In the genomic region with DNA sequence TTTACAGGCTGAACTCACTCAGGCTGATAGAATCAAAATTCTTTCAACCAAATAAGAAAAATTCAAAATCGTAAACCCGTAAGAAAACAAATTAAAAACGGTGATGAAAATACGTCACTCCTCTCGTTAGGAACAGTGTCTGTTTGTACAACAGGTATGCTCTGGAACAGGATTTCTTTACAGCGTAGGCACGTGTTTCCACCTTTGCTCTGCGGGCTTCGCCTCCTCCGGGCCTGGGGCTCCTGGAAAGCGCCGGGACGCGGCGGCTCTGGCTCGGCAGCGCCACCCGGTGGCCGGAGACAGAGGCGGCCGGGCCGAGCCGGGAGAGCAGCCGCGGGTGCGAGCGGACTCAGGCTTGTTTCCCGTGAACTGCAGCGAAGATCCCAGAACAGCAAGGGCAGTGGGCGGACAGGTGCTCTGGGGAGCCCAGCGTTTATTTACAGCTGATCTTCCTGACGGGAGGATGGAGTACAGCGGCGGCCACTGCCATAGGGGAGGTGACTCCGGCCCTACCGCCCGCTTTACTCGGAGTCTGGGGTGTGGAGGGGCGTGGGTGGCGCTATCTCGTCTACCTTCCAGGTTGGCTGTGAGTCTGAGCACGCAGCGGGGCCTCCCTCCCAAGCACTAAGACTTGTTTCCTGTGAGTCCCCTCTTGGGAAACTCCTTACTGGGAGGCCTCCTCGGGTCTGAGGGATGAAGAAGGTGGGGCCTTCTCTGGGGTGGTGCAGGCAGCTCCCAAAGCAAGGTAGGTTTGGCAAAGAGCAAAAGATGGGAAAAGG, we compare ENCODE assay signal across 1 cellular context.
TF ChIP-seq lines count a peak whose summit lies in the region.

No MANE protein-coding gene starts in this region.

TF ChIP-seq in K562, 482 proteins besides CTCF, POLR2A, EP300 and RAD21 (continued from another document and continues in another):
- peak; percentile 24 for TF ChIP-seq PHF20 (IDR thresholded peaks at IDR 0.05; ENCODE audit: partially characterized antibody)
- TF ChIP-seq CCAR2 (IDR thresholded peaks at IDR 0.05; ENCODE audit: low read depth, low read length): no peak
- no peak for TF ChIP-seq MCM5 (IDR thresholded peaks at IDR 0.05; ENCODE audit: low read depth)
- TF ChIP-seq PHB2 (IDR thresholded peaks at IDR 0.05; ENCODE audit: low read depth): no peak
- no peak for TF ChIP-seq TSC22D4 (tag; IDR thresholded peaks at IDR 0.05)
- TF ChIP-seq, protein P1, sequence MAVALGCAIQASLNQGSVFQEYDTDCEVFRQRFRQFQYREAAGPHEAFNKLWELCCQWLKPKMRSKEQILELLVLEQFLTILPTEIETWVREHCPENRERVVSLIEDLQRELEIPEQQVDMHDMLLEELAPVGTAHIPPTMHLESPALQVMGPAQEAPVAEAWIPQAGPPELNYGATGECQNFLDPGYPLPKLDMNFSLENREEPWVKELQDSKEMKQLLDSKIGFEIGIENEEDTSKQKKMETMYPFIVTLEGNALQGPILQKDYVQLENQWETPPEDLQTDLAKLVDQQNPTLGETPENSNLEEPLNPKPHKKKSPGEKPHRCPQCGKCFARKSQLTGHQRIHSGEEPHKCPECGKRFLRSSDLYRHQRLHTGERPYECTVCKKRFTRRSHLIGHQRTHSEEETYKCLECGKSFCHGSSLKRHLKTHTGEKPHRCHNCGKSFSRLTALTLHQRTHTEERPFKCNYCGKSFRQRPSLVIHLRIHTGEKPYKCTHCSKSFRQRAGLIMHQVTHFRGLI (CRISPR knock-in tag; IDR thresholded peaks at IDR 0.05): peak; percentile 86; the same call in 1 of the 2 replicates
- no peak for TF ChIP-seq PCBP1 (IDR thresholded peaks at IDR 0.05; ENCODE audit: low read depth, low read length, poor library complexity, severe bottlenecking)
- no peak for TF ChIP-seq RBM17 (IDR thresholded peaks at IDR 0.05; ENCODE audit: borderline replicate concordance, low read depth, low read length)
- peak in 1 of 2 experiments; percentile 18; a peak in 1 of 4 replicates for TF ChIP-seq NRF1 (conservative IDR thresholded peaks at IDR 0.05 in 1 of 2, IDR thresholded peaks at IDR 0.05 in 1 of 2)
- TF ChIP-seq MTA2 (IDR thresholded peaks at IDR 0.05; ENCODE audit: low read depth): no peak
- TF ChIP-seq TCF7L2 (IDR thresholded peaks at IDR 0.05; ENCODE audit: low read depth, low read length): no peak
- no peak for TF ChIP-seq ILK (tag; IDR thresholded peaks at IDR 0.05; ENCODE audit: borderline replicate concordance, low read depth)
- TF ChIP-seq KAT7 (CRISPR knock-in tag; IDR thresholded peaks at IDR 0.05; ENCODE audit: borderline replicate concordance): peak; percentile 78; the same call in 1 of the 2 replicates
- TF ChIP-seq TAF15 (IDR thresholded peaks at IDR 0.05; ENCODE audit: low read depth, low read length): no peak
- TF ChIP-seq, protein P2, sequence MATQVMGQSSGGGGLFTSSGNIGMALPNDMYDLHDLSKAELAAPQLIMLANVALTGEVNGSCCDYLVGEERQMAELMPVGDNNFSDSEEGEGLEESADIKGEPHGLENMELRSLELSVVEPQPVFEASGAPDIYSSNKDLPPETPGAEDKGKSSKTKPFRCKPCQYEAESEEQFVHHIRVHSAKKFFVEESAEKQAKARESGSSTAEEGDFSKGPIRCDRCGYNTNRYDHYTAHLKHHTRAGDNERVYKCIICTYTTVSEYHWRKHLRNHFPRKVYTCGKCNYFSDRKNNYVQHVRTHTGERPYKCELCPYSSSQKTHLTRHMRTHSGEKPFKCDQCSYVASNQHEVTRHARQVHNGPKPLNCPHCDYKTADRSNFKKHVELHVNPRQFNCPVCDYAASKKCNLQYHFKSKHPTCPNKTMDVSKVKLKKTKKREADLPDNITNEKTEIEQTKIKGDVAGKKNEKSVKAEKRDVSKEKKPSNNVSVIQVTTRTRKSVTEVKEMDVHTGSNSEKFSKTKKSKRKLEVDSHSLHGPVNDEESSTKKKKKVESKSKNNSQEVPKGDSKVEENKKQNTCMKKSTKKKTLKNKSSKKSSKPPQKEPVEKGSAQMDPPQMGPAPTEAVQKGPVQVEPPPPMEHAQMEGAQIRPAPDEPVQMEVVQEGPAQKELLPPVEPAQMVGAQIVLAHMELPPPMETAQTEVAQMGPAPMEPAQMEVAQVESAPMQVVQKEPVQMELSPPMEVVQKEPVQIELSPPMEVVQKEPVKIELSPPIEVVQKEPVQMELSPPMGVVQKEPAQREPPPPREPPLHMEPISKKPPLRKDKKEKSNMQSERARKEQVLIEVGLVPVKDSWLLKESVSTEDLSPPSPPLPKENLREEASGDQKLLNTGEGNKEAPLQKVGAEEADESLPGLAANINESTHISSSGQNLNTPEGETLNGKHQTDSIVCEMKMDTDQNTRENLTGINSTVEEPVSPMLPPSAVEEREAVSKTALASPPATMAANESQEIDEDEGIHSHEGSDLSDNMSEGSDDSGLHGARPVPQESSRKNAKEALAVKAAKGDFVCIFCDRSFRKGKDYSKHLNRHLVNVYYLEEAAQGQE (CRISPR knock-in tag; IDR thresholded peaks at IDR 0.05; ENCODE audit: low read depth): peak; percentile 69; the same call in 1 of the 2 replicates
- no peak for TF ChIP-seq THRAP3 (IDR thresholded peaks at IDR 0.05; ENCODE audit: borderline replicate concordance)
- no peak for TF ChIP-seq NFIX (CRISPR knock-in tag; IDR thresholded peaks at IDR 0.05; ENCODE audit: low read depth)
- TF ChIP-seq, protein P3, sequence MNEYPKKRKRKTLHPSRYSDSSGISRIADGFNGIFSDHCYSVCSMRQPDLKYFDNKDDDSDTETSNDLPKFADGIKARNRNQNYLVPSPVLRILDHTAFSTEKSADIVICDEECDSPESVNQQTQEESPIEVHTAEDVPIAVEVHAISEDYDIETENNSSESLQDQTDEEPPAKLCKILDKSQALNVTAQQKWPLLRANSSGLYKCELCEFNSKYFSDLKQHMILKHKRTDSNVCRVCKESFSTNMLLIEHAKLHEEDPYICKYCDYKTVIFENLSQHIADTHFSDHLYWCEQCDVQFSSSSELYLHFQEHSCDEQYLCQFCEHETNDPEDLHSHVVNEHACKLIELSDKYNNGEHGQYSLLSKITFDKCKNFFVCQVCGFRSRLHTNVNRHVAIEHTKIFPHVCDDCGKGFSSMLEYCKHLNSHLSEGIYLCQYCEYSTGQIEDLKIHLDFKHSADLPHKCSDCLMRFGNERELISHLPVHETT (CRISPR knock-in tag; conservative IDR thresholded peaks at IDR 0.05 in 1 of 2, IDR thresholded peaks at IDR 0.05 in 1 of 2): peak in 1 of 2 experiments; percentile 60; a peak in 1 of 4 replicates
- TF ChIP-seq ZNF668 (CRISPR knock-in tag; IDR thresholded peaks at IDR 0.05): peak; percentile 57; the same call in 1 of the 2 replicates
- TF ChIP-seq POLR3G (IDR thresholded peaks at IDR 0.05; ENCODE audit: extremely low read depth, insufficient read length, insufficient replicate concordance): no peak
- TF ChIP-seq PHB (CRISPR knock-in tag; IDR thresholded peaks at IDR 0.05): no peak
- no peak for TF ChIP-seq ZC3H8 (IDR thresholded peaks at IDR 0.05)
- no peak for TF ChIP-seq ZNF764 (CRISPR knock-in tag; IDR thresholded peaks at IDR 0.05; ENCODE audit: low read depth)
- TF ChIP-seq, protein P4, sequence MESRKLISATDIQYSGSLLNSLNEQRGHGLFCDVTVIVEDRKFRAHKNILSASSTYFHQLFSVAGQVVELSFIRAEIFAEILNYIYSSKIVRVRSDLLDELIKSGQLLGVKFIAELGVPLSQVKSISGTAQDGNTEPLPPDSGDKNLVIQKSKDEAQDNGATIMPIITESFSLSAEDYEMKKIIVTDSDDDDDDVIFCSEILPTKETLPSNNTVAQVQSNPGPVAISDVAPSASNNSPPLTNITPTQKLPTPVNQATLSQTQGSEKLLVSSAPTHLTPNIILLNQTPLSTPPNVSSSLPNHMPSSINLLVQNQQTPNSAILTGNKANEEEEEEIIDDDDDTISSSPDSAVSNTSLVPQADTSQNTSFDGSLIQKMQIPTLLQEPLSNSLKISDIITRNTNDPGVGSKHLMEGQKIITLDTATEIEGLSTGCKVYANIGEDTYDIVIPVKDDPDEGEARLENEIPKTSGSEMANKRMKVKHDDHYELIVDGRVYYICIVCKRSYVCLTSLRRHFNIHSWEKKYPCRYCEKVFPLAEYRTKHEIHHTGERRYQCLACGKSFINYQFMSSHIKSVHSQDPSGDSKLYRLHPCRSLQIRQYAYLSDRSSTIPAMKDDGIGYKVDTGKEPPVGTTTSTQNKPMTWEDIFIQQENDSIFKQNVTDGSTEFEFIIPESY (CRISPR knock-in tag; IDR thresholded peaks at IDR 0.05): peak; percentile 88
- TF ChIP-seq, protein P5, sequence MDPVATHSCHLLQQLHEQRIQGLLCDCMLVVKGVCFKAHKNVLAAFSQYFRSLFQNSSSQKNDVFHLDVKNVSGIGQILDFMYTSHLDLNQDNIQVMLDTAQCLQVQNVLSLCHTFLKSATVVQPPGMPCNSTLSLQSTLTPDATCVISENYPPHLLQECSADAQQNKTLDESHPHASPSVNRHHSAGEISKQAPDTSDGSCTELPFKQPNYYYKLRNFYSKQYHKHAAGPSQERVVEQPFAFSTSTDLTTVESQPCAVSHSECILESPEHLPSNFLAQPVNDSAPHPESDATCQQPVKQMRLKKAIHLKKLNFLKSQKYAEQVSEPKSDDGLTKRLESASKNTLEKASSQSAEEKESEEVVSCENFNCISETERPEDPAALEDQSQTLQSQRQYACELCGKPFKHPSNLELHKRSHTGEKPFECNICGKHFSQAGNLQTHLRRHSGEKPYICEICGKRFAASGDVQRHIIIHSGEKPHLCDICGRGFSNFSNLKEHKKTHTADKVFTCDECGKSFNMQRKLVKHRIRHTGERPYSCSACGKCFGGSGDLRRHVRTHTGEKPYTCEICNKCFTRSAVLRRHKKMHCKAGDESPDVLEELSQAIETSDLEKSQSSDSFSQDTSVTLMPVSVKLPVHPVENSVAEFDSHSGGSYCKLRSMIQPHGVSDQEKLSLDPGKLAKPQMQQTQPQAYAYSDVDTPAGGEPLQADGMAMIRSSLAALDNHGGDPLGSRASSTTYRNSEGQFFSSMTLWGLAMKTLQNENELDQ (CRISPR knock-in tag; IDR thresholded peaks at IDR 0.05; ENCODE audit: borderline replicate concordance): no peak
- TF ChIP-seq, protein P6, sequence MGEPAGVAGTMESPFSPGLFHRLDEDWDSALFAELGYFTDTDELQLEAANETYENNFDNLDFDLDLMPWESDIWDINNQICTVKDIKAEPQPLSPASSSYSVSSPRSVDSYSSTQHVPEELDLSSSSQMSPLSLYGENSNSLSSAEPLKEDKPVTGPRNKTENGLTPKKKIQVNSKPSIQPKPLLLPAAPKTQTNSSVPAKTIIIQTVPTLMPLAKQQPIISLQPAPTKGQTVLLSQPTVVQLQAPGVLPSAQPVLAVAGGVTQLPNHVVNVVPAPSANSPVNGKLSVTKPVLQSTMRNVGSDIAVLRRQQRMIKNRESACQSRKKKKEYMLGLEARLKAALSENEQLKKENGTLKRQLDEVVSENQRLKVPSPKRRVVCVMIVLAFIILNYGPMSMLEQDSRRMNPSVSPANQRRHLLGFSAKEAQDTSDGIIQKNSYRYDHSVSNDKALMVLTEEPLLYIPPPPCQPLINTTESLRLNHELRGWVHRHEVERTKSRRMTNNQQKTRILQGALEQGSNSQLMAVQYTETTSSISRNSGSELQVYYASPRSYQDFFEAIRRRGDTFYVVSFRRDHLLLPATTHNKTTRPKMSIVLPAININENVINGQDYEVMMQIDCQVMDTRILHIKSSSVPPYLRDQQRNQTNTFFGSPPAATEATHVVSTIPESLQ (CRISPR knock-in tag; IDR thresholded peaks at IDR 0.05): 0 out of 2 replicates have a peak, but pooled peaks have one; percentile 58
- TF ChIP-seq FIP1L1 (IDR thresholded peaks at IDR 0.05; ENCODE audit: low read depth, low read length, poor library complexity, severe bottlenecking): no peak
- TF ChIP-seq, protein P7, sequence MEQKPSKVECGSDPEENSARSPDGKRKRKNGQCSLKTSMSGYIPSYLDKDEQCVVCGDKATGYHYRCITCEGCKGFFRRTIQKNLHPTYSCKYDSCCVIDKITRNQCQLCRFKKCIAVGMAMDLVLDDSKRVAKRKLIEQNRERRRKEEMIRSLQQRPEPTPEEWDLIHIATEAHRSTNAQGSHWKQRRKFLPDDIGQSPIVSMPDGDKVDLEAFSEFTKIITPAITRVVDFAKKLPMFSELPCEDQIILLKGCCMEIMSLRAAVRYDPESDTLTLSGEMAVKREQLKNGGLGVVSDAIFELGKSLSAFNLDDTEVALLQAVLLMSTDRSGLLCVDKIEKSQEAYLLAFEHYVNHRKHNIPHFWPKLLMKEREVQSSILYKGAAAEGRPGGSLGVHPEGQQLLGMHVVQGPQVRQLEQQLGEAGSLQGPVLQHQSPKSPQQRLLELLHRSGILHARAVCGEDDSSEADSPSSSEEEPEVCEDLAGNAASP (IDR thresholded peaks at IDR 0.05): no peak
- no peak for TF ChIP-seq ZC3H4 (CRISPR knock-in tag; IDR thresholded peaks at IDR 0.05; ENCODE audit: borderline replicate concordance)
- peak; percentile 55; the same call in 1 of the 2 replicates for TF ChIP-seq E2F3 (CRISPR knock-in tag; IDR thresholded peaks at IDR 0.05)
- TF ChIP-seq, protein P8, sequence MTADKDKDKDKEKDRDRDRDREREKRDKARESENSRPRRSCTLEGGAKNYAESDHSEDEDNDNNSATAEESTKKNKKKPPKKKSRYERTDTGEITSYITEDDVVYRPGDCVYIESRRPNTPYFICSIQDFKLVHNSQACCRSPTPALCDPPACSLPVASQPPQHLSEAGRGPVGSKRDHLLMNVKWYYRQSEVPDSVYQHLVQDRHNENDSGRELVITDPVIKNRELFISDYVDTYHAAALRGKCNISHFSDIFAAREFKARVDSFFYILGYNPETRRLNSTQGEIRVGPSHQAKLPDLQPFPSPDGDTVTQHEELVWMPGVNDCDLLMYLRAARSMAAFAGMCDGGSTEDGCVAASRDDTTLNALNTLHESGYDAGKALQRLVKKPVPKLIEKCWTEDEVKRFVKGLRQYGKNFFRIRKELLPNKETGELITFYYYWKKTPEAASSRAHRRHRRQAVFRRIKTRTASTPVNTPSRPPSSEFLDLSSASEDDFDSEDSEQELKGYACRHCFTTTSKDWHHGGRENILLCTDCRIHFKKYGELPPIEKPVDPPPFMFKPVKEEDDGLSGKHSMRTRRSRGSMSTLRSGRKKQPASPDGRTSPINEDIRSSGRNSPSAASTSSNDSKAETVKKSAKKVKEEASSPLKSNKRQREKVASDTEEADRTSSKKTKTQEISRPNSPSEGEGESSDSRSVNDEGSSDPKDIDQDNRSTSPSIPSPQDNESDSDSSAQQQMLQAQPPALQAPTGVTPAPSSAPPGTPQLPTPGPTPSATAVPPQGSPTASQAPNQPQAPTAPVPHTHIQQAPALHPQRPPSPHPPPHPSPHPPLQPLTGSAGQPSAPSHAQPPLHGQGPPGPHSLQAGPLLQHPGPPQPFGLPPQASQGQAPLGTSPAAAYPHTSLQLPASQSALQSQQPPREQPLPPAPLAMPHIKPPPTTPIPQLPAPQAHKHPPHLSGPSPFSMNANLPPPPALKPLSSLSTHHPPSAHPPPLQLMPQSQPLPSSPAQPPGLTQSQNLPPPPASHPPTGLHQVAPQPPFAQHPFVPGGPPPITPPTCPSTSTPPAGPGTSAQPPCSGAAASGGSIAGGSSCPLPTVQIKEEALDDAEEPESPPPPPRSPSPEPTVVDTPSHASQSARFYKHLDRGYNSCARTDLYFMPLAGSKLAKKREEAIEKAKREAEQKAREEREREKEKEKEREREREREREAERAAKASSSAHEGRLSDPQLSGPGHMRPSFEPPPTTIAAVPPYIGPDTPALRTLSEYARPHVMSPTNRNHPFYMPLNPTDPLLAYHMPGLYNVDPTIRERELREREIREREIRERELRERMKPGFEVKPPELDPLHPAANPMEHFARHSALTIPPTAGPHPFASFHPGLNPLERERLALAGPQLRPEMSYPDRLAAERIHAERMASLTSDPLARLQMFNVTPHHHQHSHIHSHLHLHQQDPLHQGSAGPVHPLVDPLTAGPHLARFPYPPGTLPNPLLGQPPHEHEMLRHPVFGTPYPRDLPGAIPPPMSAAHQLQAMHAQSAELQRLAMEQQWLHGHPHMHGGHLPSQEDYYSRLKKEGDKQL (CRISPR knock-in tag; IDR thresholded peaks at IDR 0.05; ENCODE audit: borderline replicate concordance): no peak
